In genomic region chr18:77115461-77115907, GRCh38 we compare ENCODE assay signal across 1 cellular context.
TF ChIP-seq lines count a peak whose summit lies in the region.

No MANE protein-coding gene starts in this region.

TF ChIP-seq in H1, 55 proteins besides CTCF, POLR2A, EP300 and RAD21 (continued from another document):
- no peak for TF ChIP-seq CHD7 (IDR thresholded peaks at IDR 0.05; ENCODE audit: insufficient replicate concordance, low read length)
- TF ChIP-seq E2F6 (IDR thresholded peaks at IDR 0.05), result no peak
- TF ChIP-seq TEAD4 (IDR thresholded peaks at IDR 0.05; ENCODE audit: low read depth, low read length), result no peak
- TF ChIP-seq BRCA1 (IDR thresholded peaks at IDR 0.05; ENCODE audit: low read depth, low read length), result no peak
- no peak for TF ChIP-seq BACH1 (IDR thresholded peaks at IDR 0.05; ENCODE audit: low read length)
- no peak for TF ChIP-seq TAF7 (optimal IDR thresholded peaks at IDR 0.05; ENCODE audit: borderline replicate concordance, low read depth, low read length)
TF ChIP-seq in H1: peak in this region for 0.
